18 cellular contexts compared by ENCODE assay signal in the genomic region with DNA sequence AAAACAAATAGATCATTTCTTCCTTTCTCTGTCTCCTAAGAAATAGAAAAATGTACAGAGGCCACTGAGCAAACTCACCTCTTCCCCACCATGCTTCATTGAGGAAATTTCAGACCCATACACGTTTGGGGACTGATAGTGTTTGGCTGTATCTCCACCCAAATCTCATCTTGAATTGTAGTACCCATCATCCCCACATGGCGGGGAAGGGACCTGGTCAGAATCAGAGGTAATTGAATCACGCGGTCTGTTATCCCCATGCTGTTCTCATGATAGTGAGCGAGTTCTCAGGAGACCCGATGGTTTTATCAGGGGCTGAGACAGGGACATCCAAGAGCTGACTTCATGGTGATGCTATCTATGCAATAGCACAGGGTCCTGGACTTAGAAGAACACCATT.
A peak's percentile ranks its signal among the peaks of the same experiment; 100 is the strongest.
DNase-seq lines count a peak whose midpoint lies in the region; ATAC-seq and TF ChIP-seq lines count a peak whose summit lies in the region.
"Had no signal": no experiment of that assay in that cellular context is flagged by ENCODE, and none has a peak within 500 bp of the region (broad histone marks: within the 10 kb centered on the region; RNA-seq: fewer than 3 reads in every experiment).

No MANE protein-coding gene starts in this region.

- CTCF ChIA-PET in CD8-positive, alpha-beta memory T cell (lab: Charles Lee), result no interaction called here

- POLR2A ChIA-PET in CD8-positive, alpha-beta memory T cell (lab: Charles Lee), result no interaction called here

- DNase-seq in DND-41 (no peak), HFF-Myc (ENCODE audit: extremely low read depth, low read depth) (no peak), WERI-Rb-1 (no peak), iPS DF 6.9 (ENCODE audit: low read depth, low spot score) (peak; percentile 22), right atrium auricular region (ENCODE audit: low spot score) (no peak)
- no peak for DNase-seq in effector memory CD4-positive, alpha-beta T cell
- DNase-seq in CD8-positive, alpha-beta memory T cell, result no peak
- DNase-seq: activated naive CD8-positive, alpha-beta T cell treated with anti-CD3 and anti-CD28 coated beads, Interleukin-2, amount 10 ng/mL, durations not matched to agents 7 days and 5 days; activated T-cell treated with anti-CD3 and anti-CD28 coated beads for 4 hours; central memory CD4-positive, alpha-beta T cell; DMS79 treated with DMSO at 0.1 percent for 48 hours; mucosa of descending colon; NCI-H187; NCI-H526 treated with DMSO at 0.1 percent for 48 hours; Right ventricle myocardium superior; stimulated activated naive B cell treated with anti-CD40 and anti-IgM and Interleukin-4, amounts not matched to agents 10 μg/mL and 1 μg/mL and 100 μg/mL, for 72 hours; trophoblast cell had no signal

- H3K9me3 ChIP-seq in DND-41 (ENCODE audit: insufficient read depth, low read length, severe bottlenecking), result no peaks in the 10 kb centered on the region
- H3K9me3 ChIP-seq in WERI-Rb-1 (ENCODE audit: severe bottlenecking), result no peaks in the 10 kb centered on the region
- no peaks in the 10 kb centered on the region for H3K9me3 ChIP-seq in iPS DF 6.9 (ENCODE audit: control insufficient read depth, insufficient read depth, low read length)
- no peaks in the 10 kb centered on the region for H3K9me3 ChIP-seq in effector memory CD4-positive, alpha-beta T cell (ENCODE audit: control insufficient read depth, low read length)
- no peaks in the 10 kb centered on the region for H3K9me3 ChIP-seq in CD8-positive, alpha-beta memory T cell (ENCODE audit: low read length)
- no peaks in the 10 kb centered on the region for H3K9me3 ChIP-seq in right atrium auricular region
- H3K9me3 ChIP-seq: mucosa of descending colon had no signal

- no CpG with 5 or more reads among the region's 6 CpGs for WGBS in iPS DF 6.9 (ENCODE audit: insufficient coverage, insufficient read length)

- no peaks in the 10 kb centered on the region for H3K4me1 Mint-ChIP-seq in CD8-positive, alpha-beta memory T cell
- H3K4me1 Mint-ChIP-seq in activated T-helper 17 cell treated with anti-CD3 and anti-CD28 coated beads, Interleukin-2, amount 50 U/mL, for 72 hours, result no peaks in the 10 kb centered on the region
- H3K4me1 Mint-ChIP-seq: activated naive CD8-positive, alpha-beta T cell treated with anti-CD3 and anti-CD28 coated beads, Interleukin-2, amount 10 ng/mL, durations not matched to agents 7 days and 5 days had no signal

- H3K27me3 ChIP-seq in DND-41 (ENCODE audit: insufficient read depth, low read length, poor library complexity) (no peaks in the 10 kb centered on the region), WERI-Rb-1 (ENCODE audit: insufficient read depth, low read depth, severe bottlenecking) (no peaks in the 10 kb centered on the region), iPS DF 6.9 (ENCODE audit: control insufficient read depth, insufficient read depth, low read length) (no peaks in the 10 kb centered on the region), right atrium auricular region (no peaks in the 10 kb centered on the region)
- H3K27me3 ChIP-seq in effector memory CD4-positive, alpha-beta T cell (replicated peaks; ENCODE audit: control insufficient read depth, insufficient read depth, low read length, poor library complexity, severe bottlenecking), result no peaks in the 10 kb centered on the region
- no peaks in the 10 kb centered on the region for H3K27me3 ChIP-seq in CD8-positive, alpha-beta memory T cell (ENCODE audit: insufficient read depth, low read length, poor library complexity, severe bottlenecking)

- H3K4me3 ChIP-seq in DND-41 (ENCODE audit: low read depth in 1 of 2, low read length in 2 of 2), result no peak overlapping the region
- no peak overlapping the region for H3K4me3 ChIP-seq in HFF-Myc (replicated peaks; ENCODE audit: low read depth, low read length)
- no peak overlapping the region for H3K4me3 ChIP-seq in WERI-Rb-1 (ENCODE audit: low read depth, low read length)
- no peak overlapping the region for H3K4me3 ChIP-seq in iPS DF 6.9 (ENCODE audit: low read length)
- H3K4me3 ChIP-seq in effector memory CD4-positive, alpha-beta T cell (ENCODE audit: insufficient read depth, low read depth, low read length, poor library complexity, severe bottlenecking), result no peak overlapping the region
- no peak overlapping the region for H3K4me3 ChIP-seq in CD8-positive, alpha-beta memory T cell (ENCODE audit: low read length)
- H3K4me3 ChIP-seq in right atrium auricular region, result no peak overlapping the region
- H3K4me3 ChIP-seq: mucosa of descending colon had no signal

- H4K20me1 ChIP-seq in DND-41 (ENCODE audit: insufficient read depth, low read length), result no peaks in the 10 kb centered on the region

- H3K4me2 ChIP-seq in DND-41 (ENCODE audit: insufficient read depth, low read length), result no peak overlapping the region

- no peak for ATAC-seq in DND-41 (ENCODE audit: insufficient read depth, low read depth)
- ATAC-seq in activated T-helper 17 cell treated with anti-CD3 and anti-CD28 coated beads, Interleukin-2, amount 50 U/mL, for 72 hours (replicated peaks), result no peak
- ATAC-seq: mucosa of descending colon had no signal

- no peaks in the 10 kb centered on the region for H3K27me3 Mint-ChIP-seq in CD8-positive, alpha-beta memory T cell
- no peaks in the 10 kb centered on the region for H3K27me3 Mint-ChIP-seq in activated T-helper 17 cell treated with anti-CD3 and anti-CD28 coated beads, Interleukin-2, amount 50 U/mL, for 72 hours
- H3K27me3 Mint-ChIP-seq: activated naive CD8-positive, alpha-beta T cell treated with anti-CD3 and anti-CD28 coated beads, Interleukin-2, amount 10 ng/mL, durations not matched to agents 7 days and 5 days; stimulated activated naive B cell treated with anti-CD40 and anti-IgM and Interleukin-4, amounts not matched to agents 10 μg/mL and 1 μg/mL and 100 μg/mL, for 72 hours had no signal

- H3K36me3 Mint-ChIP-seq in CD8-positive, alpha-beta memory T cell, result peaks cover 0 to 1% (median 0%) of the 10 kb centered on the region in 3 donors
- H3K36me3 Mint-ChIP-seq in activated T-helper 17 cell treated with anti-CD3 and anti-CD28 coated beads, Interleukin-2, amount 50 U/mL, for 72 hours (ENCODE audit: low read depth), result no peaks in the 10 kb centered on the region
- H3K36me3 Mint-ChIP-seq: activated naive CD8-positive, alpha-beta T cell treated with anti-CD3 and anti-CD28 coated beads, Interleukin-2, amount 10 ng/mL, durations not matched to agents 7 days and 5 days; stimulated activated naive B cell treated with anti-CD40 and anti-IgM and Interleukin-4, amounts not matched to agents 10 μg/mL and 1 μg/mL and 100 μg/mL, for 72 hours had no signal

- no peaks in the 10 kb centered on the region for H3K79me2 ChIP-seq in DND-41 (ENCODE audit: insufficient read depth, low read length)

- no peak overlapping the region for H3K4me3 Mint-ChIP-seq in CD8-positive, alpha-beta memory T cell
- H3K4me3 Mint-ChIP-seq in activated T-helper 17 cell treated with anti-CD3 and anti-CD28 coated beads, Interleukin-2, amount 50 U/mL, for 72 hours, result no peak overlapping the region
- H3K4me3 Mint-ChIP-seq: activated naive CD8-positive, alpha-beta T cell treated with anti-CD3 and anti-CD28 coated beads, Interleukin-2, amount 10 ng/mL, durations not matched to agents 7 days and 5 days; stimulated activated naive B cell treated with anti-CD40 and anti-IgM and Interleukin-4, amounts not matched to agents 10 μg/mL and 1 μg/mL and 100 μg/mL, for 72 hours had no signal

- H3K4me1 ChIP-seq in DND-41 (ENCODE audit: insufficient read depth, low read length) (no peaks in the 10 kb centered on the region), iPS DF 6.9 (ENCODE audit: control insufficient read depth, insufficient read depth, low read length) (no peaks in the 10 kb centered on the region), right atrium auricular region (no peaks in the 10 kb centered on the region)
- no peaks in the 10 kb centered on the region for H3K4me1 ChIP-seq in effector memory CD4-positive, alpha-beta T cell (ENCODE audit: control insufficient read depth, insufficient read depth, low read length, poor library complexity, severe bottlenecking)
- no peaks in the 10 kb centered on the region for H3K4me1 ChIP-seq in CD8-positive, alpha-beta memory T cell (ENCODE audit: insufficient read depth, low read length)

- H3K9ac ChIP-seq in DND-41 (ENCODE audit: low read depth, low read length), result no peak overlapping the region

- TF ChIP-seq CTCF in DND-41 (IDR thresholded peaks at IDR 0.05; ENCODE audit: borderline replicate concordance, extremely low read depth, low read length, poor library complexity, severe bottlenecking), result peak; percentile 5
- peak; percentile 6 for TF ChIP-seq CTCF in HFF-Myc (IDR thresholded peaks at IDR 0.05; ENCODE audit: low read depth, low read length, missing control alignments)
- TF ChIP-seq CTCF in WERI-Rb-1 (IDR thresholded peaks at IDR 0.05; ENCODE audit: low read depth, low read length), result 0 out of 2 replicates have a peak, but pooled peaks have one; percentile 6
- TF ChIP-seq CTCF in right atrium auricular region (IDR thresholded peaks at IDR 0.05), result no peak

- H2AFZ ChIP-seq in DND-41 (ENCODE audit: low read depth, low read length), result no peak overlapping the region

- H3K27ac ChIP-seq in DND-41 (ENCODE audit: low read length) (no peak overlapping the region), WERI-Rb-1 (no peak overlapping the region), iPS DF 6.9 (ENCODE audit: low read length) (no peak overlapping the region), right atrium auricular region (no peak overlapping the region)
- H3K27ac ChIP-seq in effector memory CD4-positive, alpha-beta T cell (ENCODE audit: insufficient read depth, low read length, poor library complexity, severe bottlenecking), result no peak overlapping the region
- H3K27ac ChIP-seq in CD8-positive, alpha-beta memory T cell (ENCODE audit: low read depth, low read length), result no peak overlapping the region

- H3K27ac Mint-ChIP-seq in CD8-positive, alpha-beta memory T cell, result no peak overlapping the region
- no peak overlapping the region for H3K27ac Mint-ChIP-seq in activated T-helper 17 cell treated with anti-CD3 and anti-CD28 coated beads, Interleukin-2, amount 50 U/mL, for 72 hours
- H3K27ac Mint-ChIP-seq: activated naive CD8-positive, alpha-beta T cell treated with anti-CD3 and anti-CD28 coated beads, Interleukin-2, amount 10 ng/mL, durations not matched to agents 7 days and 5 days; stimulated activated naive B cell treated with anti-CD40 and anti-IgM and Interleukin-4, amounts not matched to agents 10 μg/mL and 1 μg/mL and 100 μg/mL, for 72 hours had no signal

- H3K9me3 Mint-ChIP-seq in CD8-positive, alpha-beta memory T cell, result peaks cover 2 to 44% (median 6%) of the 10 kb centered on the region in 5 donors
- H3K9me3 Mint-ChIP-seq in activated T-helper 17 cell treated with anti-CD3 and anti-CD28 coated beads, Interleukin-2, amount 50 U/mL, for 72 hours, result peaks cover 22% of the 10 kb centered on the region

- no peaks in the 10 kb centered on the region for H3K36me3 ChIP-seq in DND-41 (ENCODE audit: insufficient read depth, low read length)
- no peaks in the 10 kb centered on the region for H3K36me3 ChIP-seq in WERI-Rb-1
- no peaks in the 10 kb centered on the region for H3K36me3 ChIP-seq in iPS DF 6.9 (ENCODE audit: control insufficient read depth, insufficient read depth, low read length)
- H3K36me3 ChIP-seq in effector memory CD4-positive, alpha-beta T cell (ENCODE audit: control insufficient read depth, insufficient read depth, low read length), result no peaks in the 10 kb centered on the region
- no peaks in the 10 kb centered on the region for H3K36me3 ChIP-seq in CD8-positive, alpha-beta memory T cell (ENCODE audit: insufficient read depth, low read length)
- H3K36me3 ChIP-seq in right atrium auricular region, result no peaks in the 10 kb centered on the region

Comparison
In these comparisons a context has a peak if more than half of its experiments do, and no peak if none do; other contexts are left out.
1. CTCF ChIP-seq: peak in DND-41 (single experiment), HFF-Myc (single experiment) and WERI-Rb-1 (single experiment); none in right atrium auricular region (0 of 2).